In the genomic region with DNA sequence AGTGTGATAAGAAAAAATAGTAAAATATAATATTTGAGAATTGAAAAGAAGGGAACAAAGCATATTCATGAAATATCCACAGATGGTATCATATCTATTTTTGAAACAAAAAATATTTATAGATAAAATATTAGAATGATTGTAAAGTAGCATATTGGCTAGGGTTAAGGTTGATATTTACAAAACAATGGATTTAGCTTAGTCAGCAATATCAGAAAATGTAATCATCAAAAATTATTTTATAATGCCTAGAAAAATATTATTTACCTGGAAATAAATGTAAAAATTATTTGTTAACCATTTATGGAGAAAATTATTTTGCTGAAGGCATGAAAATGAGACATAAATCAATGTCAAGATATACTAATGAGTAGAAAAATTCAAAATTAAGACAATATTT, we compare ENCODE assay signal across 33 cellular contexts. TPM values are rescaled to one million over a fixed set of nuclear protein-coding genes. Genes with fewer than 3 reads are reported as not detected.
"Had no signal": no experiment of that assay in that cellular context is flagged by ENCODE, and none has a peak within 500 bp of the region (broad histone marks: within the 10 kb centered on the region; RNA-seq: fewer than 3 reads in every experiment).

No MANE protein-coding gene starts in this region.

- H3K27me3 ChIP-seq: left lung, pancreas, sigmoid colon, spleen, thyroid gland, transverse colon, upper lobe of left lung, vagina had no signal

- H3K9me3 ChIP-seq: pancreas, prostate gland, thyroid gland had no signal

- H3K36me3 ChIP-seq: left lung, lower lobe of right lung, pancreas, prostate gland, sigmoid colon, spleen, thyroid gland, upper lobe of left lung, vagina had no signal

- H3K4me3 Mint-ChIP-seq: nephron; neural crest cell; stimulated activated effector memory CD8-positive, alpha-beta T cell treated with anti-CD3 and anti-CD28 coated beads, Interleukin-12 subunit alpha, Interleukin-12 subunit beta, amount 100 ng/mL, for 72 hours; stimulated activated naive CD8-positive, alpha-beta T cell treated with anti-CD3 and anti-CD28 coated beads, Interleukin-15, amount 100 ng/mL, for 72 hours had no signal

- H3K4me1 ChIP-seq: left lung, lower lobe of right lung, pancreas, prostate gland, sigmoid colon, spleen, thyroid gland, transverse colon, upper lobe of left lung, vagina had no signal

- ATAC-seq: left colon; left lung; lower lobe of right lung; naive thymus-derived CD8-positive, alpha-beta T cell; pancreas; right cardiac atrium; stimulated activated effector memory CD8-positive, alpha-beta T cell treated with anti-CD3 and anti-CD28 coated beads, Interleukin-12 subunit alpha, Interleukin-12 subunit beta, amount 100 ng/mL, for 72 hours; stimulated activated naive CD8-positive, alpha-beta T cell treated with anti-CD3 and anti-CD28 coated beads, Interleukin-15, amount 100 ng/mL, for 72 hours had no signal

- H3K27ac Mint-ChIP-seq: naive thymus-derived CD8-positive, alpha-beta T cell; nephron; stimulated activated effector memory CD8-positive, alpha-beta T cell treated with anti-CD3 and anti-CD28 coated beads, Interleukin-12 subunit alpha, Interleukin-12 subunit beta, amount 100 ng/mL, for 72 hours; stimulated activated naive CD8-positive, alpha-beta T cell treated with anti-CD3 and anti-CD28 coated beads, Interleukin-15, amount 100 ng/mL, for 72 hours had no signal

- H3K4me3 ChIP-seq: left lung, lower lobe of right lung, pancreas, prostate gland, sigmoid colon, spleen, thyroid gland, transverse colon, upper lobe of left lung, vagina had no signal

- H3K27me3 Mint-ChIP-seq: stimulated activated naive CD8-positive, alpha-beta T cell treated with anti-CD3 and anti-CD28 coated beads, Interleukin-15, amount 100 ng/mL, for 72 hours had no signal

- DNase-seq: hippocampal formation; left colon; left lung; lower lobe of right lung; mammary epithelial cell; mesenchymal stem cell; naive thymus-derived CD8-positive, alpha-beta T cell; nucleus accumbens; pancreas; posterior cingulate gyrus; retina; right cardiac atrium; sigmoid colon; small intestine; spleen; stimulated activated CD4-positive, alpha-beta T cell treated with anti-CD3 and anti-CD28 coated beads, Interleukin-4, amount 100 ng/mL, for 24 hours; stimulated activated naive CD4-positive, alpha-beta T cell treated with Interleukin-2 at 50 U/mL for 16 hours; stimulated activated naive CD8-positive, alpha-beta T cell treated with anti-CD3 and anti-CD28 coated beads, Interleukin-15, amount 100 ng/mL, for 72 hours; substantia nigra; thyroid gland; transverse colon; upper lobe of left lung had no signal

- H3K4me1 Mint-ChIP-seq: naive thymus-derived CD8-positive, alpha-beta T cell; nephron; neural crest cell; stimulated activated effector memory CD8-positive, alpha-beta T cell treated with anti-CD3 and anti-CD28 coated beads, Interleukin-12 subunit alpha, Interleukin-12 subunit beta, amount 100 ng/mL, for 72 hours; stimulated activated naive CD8-positive, alpha-beta T cell treated with anti-CD3 and anti-CD28 coated beads, Interleukin-15, amount 100 ng/mL, for 72 hours had no signal

- H3K27ac ChIP-seq: left lung, lower lobe of right lung, pancreas, prostate gland, sigmoid colon, spleen, thyroid gland, transverse colon, upper lobe of left lung, vagina had no signal

- FAIRE-seq: keratinocyte, pancreas, small intestine had no signal

RNA-seq across cellular contexts. Expression of a gene that starts 12.8 kb away (rescaled TPM):
- polyA plus RNA-seq: naive thymus-derived CD8-positive, alpha-beta T cell had no signal

RNA-seq across cellular contexts. Expression of a gene that starts 33.7 kb away (rescaled TPM):
- total RNA-seq: left colon; left lung; liver; lower lobe of right lung; mammary epithelial cell; mucosa of gallbladder; naive thymus-derived CD8-positive, alpha-beta T cell; neural crest cell; osteoblast; pancreas; prostate gland; right cardiac atrium; sigmoid colon; spleen; temporal lobe; thyroid gland; transverse colon; upper lobe of left lung; urinary bladder; vagina had no signal
- polyA plus RNA-seq: keratinocyte; liver; mammary epithelial cell; naive thymus-derived CD8-positive, alpha-beta T cell; pancreas; right cardiac atrium; sigmoid colon; small intestine; spleen; urinary bladder had no signal
